In genomic region chr17:76034433-76035185, GRCh38 we compare ENCODE assay signal across 3 cellular contexts.
TF ChIP-seq lines count a peak whose summit lies in the region.

No MANE protein-coding gene starts in this region.

TF ChIP-seq in A549, 52 proteins besides CTCF, POLR2A, EP300 and RAD21 (continues in another document):
- TF ChIP-seq GATA3 (IDR thresholded peaks at IDR 0.05; ENCODE audit: borderline replicate concordance) (no peak), ZC3H11A (IDR thresholded peaks at IDR 0.05) (no peak), BHLHE40 (IDR thresholded peaks at IDR 0.05; ENCODE audit: low read depth, low read length) (no peak), HMGXB4 (CRISPR knock-in tag; IDR thresholded peaks at IDR 0.05; ENCODE audit: borderline replicate concordance) (no peak), MAZ (IDR thresholded peaks at IDR 0.05; ENCODE audit: borderline replicate concordance, low read depth, low read length) (no peak), CBX2 (IDR thresholded peaks at IDR 0.05; ENCODE audit: borderline replicate concordance, low read depth) (no peak), RFX5 (IDR thresholded peaks at IDR 0.05) (no peak), TP53 (CRISPR knock-in tag; IDR thresholded peaks at IDR 0.05) (no peak), HEYL (CRISPR knock-in tag; IDR thresholded peaks at IDR 0.05) (no peak), ESRRA (IDR thresholded peaks at IDR 0.05; ENCODE audit: borderline replicate concordance, low read length) (no peak), MYC (IDR thresholded peaks at IDR 0.05; ENCODE audit: borderline replicate concordance, low read length) (no peak), NFE2L2 (conservative IDR thresholded peaks at IDR 0.05; ENCODE audit: low read length) (no peak)
- TF ChIP-seq, protein P1, sequence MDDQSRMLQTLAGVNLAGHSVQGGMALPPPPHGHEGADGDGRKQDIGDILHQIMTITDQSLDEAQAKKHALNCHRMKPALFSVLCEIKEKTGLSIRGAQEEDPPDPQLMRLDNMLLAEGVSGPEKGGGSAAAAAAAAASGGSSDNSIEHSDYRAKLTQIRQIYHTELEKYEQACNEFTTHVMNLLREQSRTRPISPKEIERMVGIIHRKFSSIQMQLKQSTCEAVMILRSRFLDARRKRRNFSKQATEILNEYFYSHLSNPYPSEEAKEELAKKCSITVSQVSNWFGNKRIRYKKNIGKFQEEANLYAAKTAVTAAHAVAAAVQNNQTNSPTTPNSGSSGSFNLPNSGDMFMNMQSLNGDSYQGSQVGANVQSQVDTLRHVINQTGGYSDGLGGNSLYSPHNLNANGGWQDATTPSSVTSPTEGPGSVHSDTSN (IDR thresholded peaks at IDR 0.05) = no peak
- TF ChIP-seq, protein P2, sequence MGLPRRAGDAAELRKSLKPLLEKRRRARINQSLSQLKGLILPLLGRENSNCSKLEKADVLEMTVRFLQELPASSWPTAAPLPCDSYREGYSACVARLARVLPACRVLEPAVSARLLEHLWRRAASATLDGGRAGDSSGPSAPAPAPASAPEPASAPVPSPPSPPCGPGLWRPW (IDR thresholded peaks at IDR 0.05) = no peak
- TF ChIP-seq, protein P3, sequence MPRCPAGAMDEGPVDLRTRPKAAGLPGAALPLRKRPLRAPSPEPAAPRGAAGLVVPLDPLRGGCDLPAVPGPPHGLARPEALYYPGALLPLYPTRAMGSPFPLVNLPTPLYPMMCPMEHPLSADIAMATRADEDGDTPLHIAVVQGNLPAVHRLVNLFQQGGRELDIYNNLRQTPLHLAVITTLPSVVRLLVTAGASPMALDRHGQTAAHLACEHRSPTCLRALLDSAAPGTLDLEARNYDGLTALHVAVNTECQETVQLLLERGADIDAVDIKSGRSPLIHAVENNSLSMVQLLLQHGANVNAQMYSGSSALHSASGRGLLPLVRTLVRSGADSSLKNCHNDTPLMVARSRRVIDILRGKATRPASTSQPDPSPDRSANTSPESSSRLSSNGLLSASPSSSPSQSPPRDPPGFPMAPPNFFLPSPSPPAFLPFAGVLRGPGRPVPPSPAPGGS (IDR thresholded peaks at IDR 0.05) = no peak
- TF ChIP-seq, protein P4, sequence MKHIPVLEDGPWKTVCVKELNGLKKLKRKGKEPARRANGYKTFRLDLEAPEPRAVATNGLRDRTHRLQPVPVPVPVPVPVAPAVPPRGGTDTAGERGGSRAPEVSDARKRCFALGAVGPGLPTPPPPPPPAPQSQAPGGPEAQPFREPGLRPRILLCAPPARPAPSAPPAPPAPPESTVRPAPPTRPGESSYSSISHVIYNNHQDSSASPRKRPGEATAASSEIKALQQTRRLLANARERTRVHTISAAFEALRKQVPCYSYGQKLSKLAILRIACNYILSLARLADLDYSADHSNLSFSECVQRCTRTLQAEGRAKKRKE (CRISPR knock-in tag; IDR thresholded peaks at IDR 0.05; ENCODE audit: low read depth) = no peak

TF ChIP-seq in HEK293, 187 proteins besides CTCF, POLR2A, EP300 and RAD21:
- peak; percentile 74 for TF ChIP-seq KLF1 (tag by site-specific recombination; IDR thresholded peaks at IDR 0.05)
- TF ChIP-seq ZNF558 (tag by site-specific recombination; IDR thresholded peaks at IDR 0.05) = no peak

TF ChIP-seq in H1, 55 proteins besides CTCF, POLR2A, EP300 and RAD21:
- TF ChIP-seq, protein P5, sequence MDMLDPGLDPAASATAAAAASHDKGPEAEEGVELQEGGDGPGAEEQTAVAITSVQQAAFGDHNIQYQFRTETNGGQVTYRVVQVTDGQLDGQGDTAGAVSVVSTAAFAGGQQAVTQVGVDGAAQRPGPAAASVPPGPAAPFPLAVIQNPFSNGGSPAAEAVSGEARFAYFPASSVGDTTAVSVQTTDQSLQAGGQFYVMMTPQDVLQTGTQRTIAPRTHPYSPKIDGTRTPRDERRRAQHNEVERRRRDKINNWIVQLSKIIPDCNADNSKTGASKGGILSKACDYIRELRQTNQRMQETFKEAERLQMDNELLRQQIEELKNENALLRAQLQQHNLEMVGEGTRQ (IDR thresholded peaks at IDR 0.05; ENCODE audit: low read length) = no peak
- no peak for TF ChIP-seq RFX5 (IDR thresholded peaks at IDR 0.05; ENCODE audit: borderline replicate concordance, low read depth, low read length)
- TF ChIP-seq CTBP2 (IDR thresholded peaks at IDR 0.05; ENCODE audit: borderline replicate concordance, insufficient read depth, insufficient read length, low read length) = no peak
- TF ChIP-seq NRF1 (IDR thresholded peaks at IDR 0.05; ENCODE audit: low read depth, low read length) = no peak
- no peak for TF ChIP-seq BRCA1 (IDR thresholded peaks at IDR 0.05; ENCODE audit: low read depth, low read length)
- TF ChIP-seq JUND (IDR thresholded peaks at IDR 0.05; ENCODE audit: low read length) = no peak
- no peak for TF ChIP-seq TAF7 (optimal IDR thresholded peaks at IDR 0.05; ENCODE audit: borderline replicate concordance, low read depth, low read length)
- TF ChIP-seq BCL11A (IDR thresholded peaks at IDR 0.05; ENCODE audit: low read depth in 2 of 2, low read length in 2 of 2) = no peak
- TF ChIP-seq PHF8 (conservative IDR thresholded peaks at IDR 0.05; ENCODE audit: low read depth, low read length) = no peak
- TF ChIP-seq CEBPB (IDR thresholded peaks at IDR 0.05; ENCODE audit: low read depth, low read length) = no peak
- TF ChIP-seq ASH2L (IDR thresholded peaks at IDR 0.05; ENCODE audit: low read length) = no peak
- no peak for TF ChIP-seq CREB1 (IDR thresholded peaks at IDR 0.05)
- no peak for TF ChIP-seq KDM4A (IDR thresholded peaks at IDR 0.05; ENCODE audit: low read depth, low read length, severe bottlenecking)
